14 cellular contexts compared by ENCODE assay signal in genomic region chr5:178149199-178149932, GRCh38. TPM values are rescaled to one million over a fixed set of nuclear protein-coding genes. Genes with fewer than 3 reads are reported as not detected.
A peak's percentile ranks its signal among the peaks of the same experiment; 100 is the strongest.
DNase-seq lines count a peak whose midpoint lies in the region; ATAC-seq lines count a peak whose summit lies in the region.
"Had no signal": no experiment of that assay in that cellular context is flagged by ENCODE, and none has a peak within 500 bp of the region (broad histone marks: within the 10 kb centered on the region; RNA-seq: fewer than 3 reads in every experiment).

No MANE protein-coding gene starts in this region.

- H4K91ac ChIP-seq in mesenchymal stem cell (ENCODE audit: low read length), result no peak overlapping the region

- H4K8ac ChIP-seq in mesenchymal stem cell (ENCODE audit: low read length), result no peak overlapping the region

- H3K27me3 ChIP-seq in mesenchymal stem cell (ENCODE audit: control insufficient read depth in 1 of 2, insufficient read depth in 1 of 2, low read length in 2 of 2), result no peaks in the 10 kb centered on the region
- H3K27me3 ChIP-seq: brain microvascular endothelial cell had no signal

- no peak overlapping the region for H2AK5ac ChIP-seq in mesenchymal stem cell (ENCODE audit: low read length, severe bottlenecking)

- no peaks in the 10 kb centered on the region for H3K27me3 Mint-ChIP-seq in activated T-helper 2 cell treated with anti-CD3 and anti-CD28 coated beads, Interferon-gamma antibody, Interleukin-2, Interleukin-4, amounts not matched to agents 10 μg/mL and 5 μg/mL and 100 μg/mL, durations not matched to agents 14 hours and 24 hours and 36 hours (ENCODE audit: low read depth)
- H3K27me3 Mint-ChIP-seq: progenitor cell of endocrine pancreas had no signal

- DNase-seq in stimulated activated CD4-positive, alpha-beta T cell treated with anti-CD3 and anti-CD28 coated beads, Interleukin-15, amount 100 ng/mL, for 24 hours, result peak; percentile 40
- no peak for DNase-seq in stimulated activated CD4-positive, alpha-beta T cell treated with anti-CD3 and anti-CD28 coated beads, Interleukin-4, amount 100 ng/mL, for 4 hours
- DNase-seq in activated T-helper 2 cell treated with anti-CD3 and anti-CD28 coated beads, Interferon-gamma antibody, Interleukin-2, Interleukin-4, amounts not matched to agents 10 μg/mL and 5 μg/mL and 100 μg/mL, durations not matched to agents 14 hours and 24 hours and 36 hours (ENCODE audit: low spot score), result no peak
- no peak for DNase-seq in mesenchymal stem cell
- DNase-seq in NCI-H2171 (lab: John Stamatoyannopoulos, UW), result no peak
- no peak for DNase-seq in dedifferentiated amniotic fluid mesenchymal stem cell (ENCODE audit: extremely low spot score)
- no peak for DNase-seq in DMS53 (lab: John Stamatoyannopoulos, UW)
- DNase-seq: brain microvascular endothelial cell, DMS 273 treated with DMSO at 0.1 percent for 48 hours, NCI-H1694 treated with DMSO at 0.1 percent for 48 hours, NCI-H510A had no signal

- no peak overlapping the region for H2AFZ ChIP-seq in mesenchymal stem cell (ENCODE audit: low read depth, low read length)

- intact Hi-C loops in activated T-helper 2 cell treated with anti-CD3 and anti-CD28 coated beads, Interferon-gamma antibody, Interleukin-2, Interleukin-4, amounts not matched to agents 10 μg/mL and 5 μg/mL and 100 μg/mL, durations not matched to agents 14 hours and 24 hours and 36 hours (cut with micrococcal nuclease), result loop anchor here (2.0 kb wide), 1 partner anchor 15 kb away; no protein-coding TSS in a partner anchor

- no peak for ATAC-seq in GM18861 (IDR thresholded peaks at IDR 0.05; ENCODE audit: unreplicated experiment)

- peaks cover 78% of the 10 kb centered on the region for H3K36me3 Mint-ChIP-seq in activated T-helper 2 cell treated with anti-CD3 and anti-CD28 coated beads, Interferon-gamma antibody, Interleukin-2, Interleukin-4, amounts not matched to agents 10 μg/mL and 5 μg/mL and 100 μg/mL, durations not matched to agents 14 hours and 24 hours and 36 hours (ENCODE audit: low read depth)

- H3K14ac ChIP-seq in mesenchymal stem cell (ENCODE audit: low read length in 2 of 2), result no peak overlapping the region

- H2BK120ac ChIP-seq in mesenchymal stem cell (ENCODE audit: low read depth, low read length), result no peak overlapping the region

- H2BK15ac ChIP-seq in mesenchymal stem cell (ENCODE audit: low read depth, poor library complexity, severe bottlenecking), result no peak overlapping the region

- peak overlapping the region; percentile 33 for H3K27ac Mint-ChIP-seq in activated T-helper 2 cell treated with anti-CD3 and anti-CD28 coated beads, Interferon-gamma antibody, Interleukin-2, Interleukin-4, amounts not matched to agents 10 μg/mL and 5 μg/mL and 100 μg/mL, durations not matched to agents 14 hours and 24 hours and 36 hours
- H3K27ac Mint-ChIP-seq: progenitor cell of endocrine pancreas had no signal

- no peaks in the 10 kb centered on the region for H3K9me3 Mint-ChIP-seq in activated T-helper 2 cell treated with anti-CD3 and anti-CD28 coated beads, Interferon-gamma antibody, Interleukin-2, Interleukin-4, amounts not matched to agents 10 μg/mL and 5 μg/mL and 100 μg/mL, durations not matched to agents 14 hours and 24 hours and 36 hours

- no peak overlapping the region for H3K4ac ChIP-seq in mesenchymal stem cell (ENCODE audit: low read depth in 1 of 2, low read length in 2 of 2)

- no peaks in the 10 kb centered on the region for H3K9me3 ChIP-seq in mesenchymal stem cell (ENCODE audit: control insufficient read depth, low read length)

- no peak overlapping the region for H2BK12ac ChIP-seq in mesenchymal stem cell (ENCODE audit: low read length in 2 of 2)

- H3K4me3 Mint-ChIP-seq in activated T-helper 2 cell treated with anti-CD3 and anti-CD28 coated beads, Interferon-gamma antibody, Interleukin-2, Interleukin-4, amounts not matched to agents 10 μg/mL and 5 μg/mL and 100 μg/mL, durations not matched to agents 14 hours and 24 hours and 36 hours (ENCODE audit: low read depth), result no peak overlapping the region

- H3K36me3 ChIP-seq in mesenchymal stem cell (ENCODE audit: control insufficient read depth in 1 of 2, insufficient read depth in 2 of 2, low read depth in 1 of 2, low read length in 2 of 2), result peaks cover 67 to 71% of the 10 kb centered on the region in 2 experiments

- H3K79me1 ChIP-seq in mesenchymal stem cell (replicated peaks; ENCODE audit: low read length, poor library complexity, severe bottlenecking), result peaks cover 44% of the 10 kb centered on the region

- no peak overlapping the region for H3K4me2 ChIP-seq in mesenchymal stem cell (ENCODE audit: low read length, poor library complexity, severe bottlenecking)

- WGBS in mesenchymal stem cell, result 93% methylated on average over 11 of the region's 11 CpGs

- H3K27ac ChIP-seq in mesenchymal stem cell (ENCODE audit: low read length, poor library complexity, severe bottlenecking), result no peak overlapping the region
- H3K27ac ChIP-seq: brain microvascular endothelial cell had no signal

- H3K4me3 ChIP-seq in mesenchymal stem cell (ENCODE audit: insufficient read depth in 1 of 2, low read depth in 1 of 2, low read length in 2 of 2), result no peak overlapping the region

- H3K23ac ChIP-seq in mesenchymal stem cell (ENCODE audit: low read length in 2 of 2), result no peak overlapping the region

- peaks cover 33% of the 10 kb centered on the region for H3K4me1 Mint-ChIP-seq in activated T-helper 2 cell treated with anti-CD3 and anti-CD28 coated beads, Interferon-gamma antibody, Interleukin-2, Interleukin-4, amounts not matched to agents 10 μg/mL and 5 μg/mL and 100 μg/mL, durations not matched to agents 14 hours and 24 hours and 36 hours (ENCODE audit: low read depth)

- H3K9ac ChIP-seq in mesenchymal stem cell (ENCODE audit: low read length), result peak overlapping the region; percentile 0

- no peak overlapping the region for H3K18ac ChIP-seq in mesenchymal stem cell (ENCODE audit: low read depth in 1 of 2, low read length in 2 of 2)

- peaks cover 8% of the 10 kb centered on the region for H3K4me1 ChIP-seq in mesenchymal stem cell (ENCODE audit: control insufficient read depth, insufficient read depth, low read depth, low read length)

- H2BK5ac ChIP-seq in mesenchymal stem cell (ENCODE audit: low read depth, low read length, poor library complexity, severe bottlenecking), result no peak overlapping the region

RNA-seq across cellular contexts. Expression of gene NHP2, which starts 4.3 kb away (rescaled TPM):
- total RNA-seq in activated T-helper 2 cell treated with anti-CD3 and anti-CD28 coated beads, Interferon-gamma antibody, Interleukin-2, Interleukin-4, amounts not matched to agents 10 μg/mL and 5 μg/mL and 100 μg/mL, durations not matched to agents 14 hours and 24 hours and 36 hours, result 221 and 228 TPM in 2 replicates
- 114 TPM for polyA plus RNA-seq in mesenchymal stem cell (2013, experiment 1 of 2)
- 119 TPM for polyA plus RNA-seq in mesenchymal stem cell (2013, experiment 2 of 2)

RNA-seq across cellular contexts. Expression of gene RMND5B, which starts 18.6 kb away (rescaled TPM):
- total RNA-seq in activated T-helper 2 cell treated with anti-CD3 and anti-CD28 coated beads, Interferon-gamma antibody, Interleukin-2, Interleukin-4, amounts not matched to agents 10 μg/mL and 5 μg/mL and 100 μg/mL, durations not matched to agents 14 hours and 24 hours and 36 hours, result 29.3 and 31.6 TPM in 2 replicates
- polyA plus RNA-seq in mesenchymal stem cell (2013, experiment 1 of 2), result 14.0 TPM
- 14.1 TPM for polyA plus RNA-seq in mesenchymal stem cell (2013, experiment 2 of 2)

RNA-seq across cellular contexts. Expression of gene N4BP3, which starts 36.0 kb away (rescaled TPM):
- 3.3 and 3.4 TPM in 2 replicates for total RNA-seq in activated T-helper 2 cell treated with anti-CD3 and anti-CD28 coated beads, Interferon-gamma antibody, Interleukin-2, Interleukin-4, amounts not matched to agents 10 μg/mL and 5 μg/mL and 100 μg/mL, durations not matched to agents 14 hours and 24 hours and 36 hours
- polyA plus RNA-seq in mesenchymal stem cell (2013, experiment 1 of 2), result 0.01 TPM
- polyA plus RNA-seq in mesenchymal stem cell (2013, experiment 2 of 2), result 0.01 TPM

RNA-seq across cellular contexts. Expression of gene GMCL2, which starts 37.8 kb away (rescaled TPM):
- total RNA-seq in activated T-helper 2 cell treated with anti-CD3 and anti-CD28 coated beads, Interferon-gamma antibody, Interleukin-2, Interleukin-4, amounts not matched to agents 10 μg/mL and 5 μg/mL and 100 μg/mL, durations not matched to agents 14 hours and 24 hours and 36 hours, result not detected in 2 replicates
- polyA plus RNA-seq in mesenchymal stem cell (2013, experiment 1 of 2), result not detected
- polyA plus RNA-seq in mesenchymal stem cell (2013, experiment 2 of 2), result not detected
- total RNA-seq: HT1080, progenitor cell of endocrine pancreas had no signal

RNA-seq across cellular contexts. Expression of gene HNRNPAB, which starts 55.0 kb away (rescaled TPM):
- 393 and 403 TPM in 2 replicates for total RNA-seq in activated T-helper 2 cell treated with anti-CD3 and anti-CD28 coated beads, Interferon-gamma antibody, Interleukin-2, Interleukin-4, amounts not matched to agents 10 μg/mL and 5 μg/mL and 100 μg/mL, durations not matched to agents 14 hours and 24 hours and 36 hours
- polyA plus RNA-seq in mesenchymal stem cell (2013, experiment 1 of 2), result 114 TPM
- polyA plus RNA-seq in mesenchymal stem cell (2013, experiment 2 of 2), result 110 TPM
